In genomic region chr9:18768951-18769622, GRCh38 we compare ENCODE assay signal across 14 cellular contexts.
DNase-seq lines count a peak whose midpoint lies in the region; ATAC-seq and TF ChIP-seq lines count a peak whose summit lies in the region.
"Had no signal": no experiment of that assay in that cellular context is flagged by ENCODE, and none has a peak within 500 bp of the region (broad histone marks: within the 10 kb centered on the region; RNA-seq: fewer than 3 reads in every experiment).

No MANE protein-coding gene starts in this region.

- BruUV-seq in Calu3 (replicated peaks; lab: Mats Ljungman, UMichigan): no TSS peak

- H3K9me3 Mint-ChIP-seq in memory B cell (no peaks in the 10 kb centered on the region), Calu3 (ENCODE audit: low read depth, unreplicated experiment) (no peaks in the 10 kb centered on the region)
- H3K9me3 Mint-ChIP-seq: activated naive CD4-positive, alpha-beta T cell treated with anti-CD3 and anti-CD28 coated beads, Interleukin-2, amount 50 U/mL, for 72 hours had no signal

- intact Hi-C loops in spleen (cut with DNase I; ENCODE audit: low total_unique reads): no loop called here
- intact Hi-C loops in aorta (cut with DNase I): no loop called here
- intact Hi-C loops in Calu3 (cut with micrococcal nuclease; ENCODE audit: unreplicated experiment): no loop called here

- H3K36me3 ChIP-seq in spleen: no peaks in the 10 kb centered on the region
- peaks cover 2 to 4% of the 10 kb centered on the region in 2 donors for H3K36me3 ChIP-seq in aorta (ENCODE audit: control insufficient read depth in 1 of 2, insufficient read depth in 2 of 2, low read length in 1 of 2)
- H3K36me3 ChIP-seq: neutrophil had no signal

- TF ChIP-seq POLR2A in spleen (IDR thresholded peaks at IDR 0.05): no peak

- no peak overlapping the region for H3K27ac Mint-ChIP-seq in memory B cell
- H3K27ac Mint-ChIP-seq in Calu3 (ENCODE audit: unreplicated experiment): no peak overlapping the region
- H3K27ac Mint-ChIP-seq: activated naive CD4-positive, alpha-beta T cell treated with anti-CD3 and anti-CD28 coated beads, Interleukin-2, amount 50 U/mL, for 72 hours; CD14-positive monocyte had no signal

- ATAC-seq in GM18867 (IDR thresholded peaks at IDR 0.05; ENCODE audit: unreplicated experiment) (peak; percentile 95), GM21528 (IDR thresholded peaks at IDR 0.05; ENCODE audit: low FRiP score, unreplicated experiment) (peak; percentile 87), HG03064 (IDR thresholded peaks at IDR 0.05; ENCODE audit: low read depth, unreplicated experiment) (peak; percentile 81), memory B cell (ENCODE audit: low read depth) (no peak), aorta (ENCODE audit: low FRiP score) (no peak)
- ATAC-seq: activated naive CD4-positive, alpha-beta T cell treated with anti-CD3 and anti-CD28 coated beads, Interleukin-2, amount 50 U/mL, for 72 hours had no signal

- H3K4me3 Mint-ChIP-seq in memory B cell (peak overlapping the region; percentile 19), Calu3 (ENCODE audit: low read depth, unreplicated experiment) (no peak overlapping the region)
- H3K4me3 Mint-ChIP-seq: CD14-positive monocyte had no signal

- CTCF ChIA-PET in Calu3 (lab: Charles Lee): no interaction called here

- TF ChIP-seq CTCF in spleen (IDR thresholded peaks at IDR 0.05 in 8 of 11, conservative IDR thresholded peaks at IDR 0.05 in 3 of 11) (no peak), Calu3 (IDR thresholded peaks at IDR 0.05; ENCODE audit: unreplicated experiment) (no peak)

- DNase-seq in memory B cell (ENCODE audit: low spot score in 2 of 2) (no peak), spleen (no peak), NCI-H226 (no peak), aorta (no peak), Calu3 (no peak)
- DNase-seq: NCI-H1105 treated with DMSO at 0.1 percent for 48 hours, SW 1271 had no signal

- H3K4me1 ChIP-seq in spleen (no peaks in the 10 kb centered on the region), aorta (ENCODE audit: control insufficient read depth in 1 of 2, insufficient read depth in 2 of 2, low read length in 2 of 2) (no peaks in the 10 kb centered on the region)

- H3K27me3 ChIP-seq in spleen (replicated peaks in 1 of 7) (peaks cover 0 to 4% (median 0%) of the 10 kb centered on the region in 7 donors), aorta (ENCODE audit: control insufficient read depth in 1 of 2, insufficient read depth in 2 of 2, low read length in 1 of 2) (no peaks in the 10 kb centered on the region)
- H3K27me3 ChIP-seq: neutrophil had no signal

- no peak overlapping the region for H3K4me3 ChIP-seq in spleen
- H3K4me3 ChIP-seq in aorta (ENCODE audit: low read length in 2 of 2): no peak overlapping the region
- H3K4me3 ChIP-seq: coronary artery had no signal

- H3K36me3 Mint-ChIP-seq in memory B cell (no peaks in the 10 kb centered on the region), Calu3 (ENCODE audit: insufficient read depth, unreplicated experiment) (no peaks in the 10 kb centered on the region)
- H3K36me3 Mint-ChIP-seq: activated naive CD4-positive, alpha-beta T cell treated with anti-CD3 and anti-CD28 coated beads, Interleukin-2, amount 50 U/mL, for 72 hours; CD14-positive monocyte had no signal

- 60 to 82% (median 66%) methylated on average over 6 of the region's 6 CpGs for WGBS in spleen, 5 donors
- 92% methylated on average over 6 of the region's 6 CpGs for WGBS in aorta, 2 donors

- no peaks in the 10 kb centered on the region for H3K9me3 ChIP-seq in spleen
- no peaks in the 10 kb centered on the region for H3K9me3 ChIP-seq in aorta (ENCODE audit: control insufficient read depth, low read length)
- H3K9me3 ChIP-seq: neutrophil had no signal

- H3K27ac ChIP-seq in spleen: no peak overlapping the region
- H3K27ac ChIP-seq in aorta (ENCODE audit: low read depth in 1 of 2, low read length in 2 of 2): no peak overlapping the region
- H3K27ac ChIP-seq: coronary artery, neutrophil had no signal

- H3K27me3 Mint-ChIP-seq in memory B cell (peaks cover 5% of the 10 kb centered on the region), Calu3 (ENCODE audit: unreplicated experiment) (peaks cover 57% of the 10 kb centered on the region)

- H3K4me1 Mint-ChIP-seq in memory B cell (peaks cover 3% of the 10 kb centered on the region), Calu3 (ENCODE audit: low read depth, unreplicated experiment) (no peaks in the 10 kb centered on the region)
- H3K4me1 Mint-ChIP-seq: CD14-positive monocyte had no signal

Comparison
In these comparisons a context has a peak if more than half of its experiments do, and no peak if none do; other contexts are left out.
1. ATAC-seq: peak in GM18867 (single experiment), GM21528 (single experiment) and HG03064 (single experiment); none in memory B cell (single experiment) and aorta (single experiment).